ENCODE assay signal across 12 cellular contexts in the genomic region with DNA sequence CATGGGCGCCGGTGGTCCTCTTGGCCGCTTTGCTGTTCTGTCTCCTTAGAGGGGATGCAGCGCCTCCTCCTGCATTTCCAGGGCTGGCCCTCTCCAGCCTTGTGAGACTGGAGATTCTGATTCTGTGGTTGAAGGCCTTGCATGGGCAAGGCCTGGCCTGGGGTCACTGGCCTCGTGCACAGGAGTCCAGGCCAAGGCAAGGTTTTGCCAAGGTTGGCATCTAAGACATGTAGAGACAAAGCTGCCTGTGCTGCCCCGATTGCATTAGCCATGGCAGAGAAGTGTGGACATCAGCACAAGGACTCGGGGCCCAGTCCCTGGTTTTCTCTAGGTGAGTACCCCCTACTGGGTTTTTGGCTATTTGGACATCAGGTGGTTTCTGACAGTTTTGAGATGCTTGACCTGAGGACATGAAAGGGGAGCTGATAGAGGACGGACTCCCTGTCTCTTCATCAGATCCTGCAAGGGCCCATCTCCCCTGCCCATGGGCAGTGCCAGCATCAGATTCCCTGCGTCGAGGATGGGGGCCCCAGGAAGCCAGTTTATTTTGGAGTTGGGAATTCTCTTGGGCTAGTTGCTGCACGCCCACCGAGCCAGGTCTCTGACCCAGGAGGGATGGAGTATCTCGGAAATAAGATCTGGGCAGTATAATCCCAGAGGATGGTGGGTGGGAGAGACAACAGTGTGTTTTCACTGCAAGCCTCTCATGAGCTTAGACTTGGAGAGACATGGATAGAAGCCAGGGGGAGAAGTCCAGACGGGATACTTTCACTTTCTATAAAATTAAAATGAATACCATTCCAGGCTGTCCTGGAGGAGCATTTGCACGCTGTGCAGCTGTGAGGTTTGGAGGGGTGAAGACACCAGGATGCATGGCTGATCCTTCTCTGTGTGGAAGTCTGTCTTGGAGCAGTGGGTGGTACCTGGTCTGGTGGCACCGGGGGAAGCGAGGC. TPM values are rescaled to one million over a fixed set of nuclear protein-coding genes. Genes with fewer than 3 reads are reported as not detected.
DNase-seq lines count a peak whose midpoint lies in the region; ATAC-seq and TF ChIP-seq lines count a peak whose summit lies in the region.
"Had no signal": no experiment of that assay in that cellular context is flagged by ENCODE, and none has a peak within 500 bp of the region (broad histone marks: within the 10 kb centered on the region; RNA-seq: fewer than 3 reads in every experiment).

No MANE protein-coding gene starts in this region.

- H3K36me3 ChIP-seq in brain microvascular endothelial cell (replicated peaks) (peaks cover 13% of the 10 kb centered on the region), heart left ventricle (peaks cover 0 to 22% (median 7%) of the 10 kb centered on the region in 9 donors), transverse colon (no peaks in the 10 kb centered on the region), upper lobe of left lung (peaks cover 0 to 18% (median 2%) of the 10 kb centered on the region in 4 donors)

- no peak overlapping the region for H3K4me3 ChIP-seq in brain microvascular endothelial cell (ENCODE audit: low read depth, low read length)
- H3K4me3 ChIP-seq in heart left ventricle = peak overlapping the region in 8 of 12 donors; percentile 2 to 46 (median 30)
- no peak overlapping the region for H3K4me3 ChIP-seq in transverse colon
- H3K4me3 ChIP-seq in upper lobe of left lung = peak overlapping the region in 2 of 4 donors; percentile 21 to 25

- peak; percentile 12 to 74 (median 49) for ATAC-seq in heart left ventricle
- peak; percentile 51 for ATAC-seq in omental fat pad (ENCODE audit: low FRiP score)
- ATAC-seq in upper lobe of left lung (ENCODE audit: low FRiP score in 2 of 2) = no peak
- no peak for ATAC-seq in HG03097 (IDR thresholded peaks at IDR 0.05; ENCODE audit: low FRiP score, unreplicated experiment)
- ATAC-seq: activated CD8-positive, alpha-beta T cell treated with anti-CD3 and anti-CD28 coated beads for 36 hours; Panc1; stimulated activated naive B cell treated with anti-CD40 and anti-IgM and Interleukin-4, amounts not matched to agents 10 μg/mL and 1 μg/mL and 100 μg/mL, for 72 hours had no signal

- in situ Hi-C loops in brain microvascular endothelial cell (cut with HindIII; ENCODE audit: low pct_ligation_motif_present, low sequenced_read_pairs) (no loop called here), transverse colon (cut with MboI; ENCODE audit: low pct_ligation_motif_present in 1 of 4, low pct_unique_long_range_greater_than_20kb in 1 of 4, low sequenced_read_pairs in 3 of 4) (no loop called here)

- H3K27me3 ChIP-seq in brain microvascular endothelial cell (replicated peaks) (no peaks in the 10 kb centered on the region), heart left ventricle (no peaks in the 10 kb centered on the region), transverse colon (no peaks in the 10 kb centered on the region), upper lobe of left lung (no peaks in the 10 kb centered on the region)

- TF ChIP-seq POLR2A in heart left ventricle (IDR thresholded peaks at IDR 0.05) = no peak
- TF ChIP-seq POLR2A in transverse colon (IDR thresholded peaks at IDR 0.05) = no peak
- TF ChIP-seq POLR2A in upper lobe of left lung (IDR thresholded peaks at IDR 0.05) = no peak

- 57 to 71% (median 64%) methylated on average over 14 to 17 of the region's 17 CpGs for WGBS in heart left ventricle, 4 donors
- 60 to 71% methylated on average over 1 to 17 of the region's 17 CpGs for whole genome bisulfite sequencing in transverse colon (ENCODE audit: low coverage in 1 of 2), 2 donors
- WGBS in upper lobe of left lung, 2 donors = 74 to 76% methylated on average over 14 of the region's 17 CpGs

- no peak for TF ChIP-seq CTCF in brain microvascular endothelial cell (IDR thresholded peaks at IDR 0.05; ENCODE audit: low read depth, low read length, missing control alignments)
- TF ChIP-seq CTCF in heart left ventricle (IDR thresholded peaks at IDR 0.05) = peak in 2 of 12 donors; percentile 5 to 17
- TF ChIP-seq CTCF in omental fat pad (IDR thresholded peaks at IDR 0.05) = no peak
- TF ChIP-seq CTCF in transverse colon (IDR thresholded peaks at IDR 0.05) = no peak
- TF ChIP-seq CTCF in upper lobe of left lung (IDR thresholded peaks at IDR 0.05) = no peak

- H3K9me3 ChIP-seq in heart left ventricle (no peaks in the 10 kb centered on the region), transverse colon (no peaks in the 10 kb centered on the region), upper lobe of left lung (no peaks in the 10 kb centered on the region)

- intact Hi-C loops in heart left ventricle (cut with DNase I) = no loop called here
- intact Hi-C loops in transverse colon (cut with DNase I; ENCODE audit: low total_unique reads) = no loop called here

- H3K4me1 ChIP-seq in heart left ventricle (peaks cover 0 to 57% (median 31%) of the 10 kb centered on the region in 12 donors), transverse colon (peaks cover 0 to 18% (median 6%) of the 10 kb centered on the region in 4 donors), upper lobe of left lung (peaks cover 5 to 20% (median 13%) of the 10 kb centered on the region in 4 donors)

- DNase-seq in brain microvascular endothelial cell (peak; percentile 21), heart left ventricle (no peak), omental fat pad (ENCODE audit: low spot score) (no peak), transverse colon (no peak), upper lobe of left lung (no peak)
- no peak for DNase-seq in activated CD8-positive, alpha-beta memory T cell treated with anti-CD3 and anti-CD28 coated beads for 24 hours
- DNase-seq: activated CD8-positive, alpha-beta T cell treated with anti-CD3 and anti-CD28 coated beads for 36 hours; activated gamma-delta T cell; NCI-H446; stimulated activated naive B cell treated with anti-CD40 and anti-IgM and Interleukin-4, amounts not matched to agents 10 μg/mL and 1 μg/mL and 100 μg/mL, for 72 hours had no signal

- no peak overlapping the region for H3K27ac ChIP-seq in brain microvascular endothelial cell
- H3K27ac ChIP-seq in heart left ventricle = peak overlapping the region in 5 of 12 donors; percentile 19 to 57 (median 40)
- peak overlapping the region in 3 of 4 donors; percentile 7 to 24 (median 14) for H3K27ac ChIP-seq in transverse colon
- H3K27ac ChIP-seq in upper lobe of left lung = peak overlapping the region in 2 of 4 donors; percentile 18 to 26

- no peak for TF ChIP-seq EP300 in transverse colon (IDR thresholded peaks at IDR 0.05; ENCODE audit: low read depth)
- TF ChIP-seq EP300 in upper lobe of left lung (IDR thresholded peaks at IDR 0.05) = no peak

RNA-seq across cellular contexts. Expression of a gene that starts 25.6 kb away (rescaled TPM):
- total RNA-seq in heart left ventricle (10 to 100 TPM; 13.4 to 31.6 (median 20.6) TPM), omental fat pad (10 to 100 TPM; 31.3 to 82.3 (median 44.1) TPM), transverse colon (100 to 1,000 TPM in 2 of 4 donors, 10 to 100 TPM in 2; 75.1 to 200 (median 92.5) TPM), upper lobe of left lung (10 to 100 TPM; 37.5 to 63.9 (median 45.8) TPM)
- polyA plus RNA-seq in heart left ventricle = 10 to 100 TPM in 1 of 2 donors, 1 to 10 TPM in 1; 5.0 to 13.8 TPM

Comparison
In these comparisons a context has a peak if more than half of its experiments do, and no peak if none do; other contexts are left out.
1. H3K4me3 ChIP-seq: peak in heart left ventricle (8 of 12); none in brain microvascular endothelial cell (single experiment) and transverse colon (0 of 4).
2. ATAC-seq: peak in heart left ventricle (4 of 4) and omental fat pad (single experiment); none in upper lobe of left lung (0 of 2) and HG03097 (single experiment).